Comparison of ENCODE assay signal across 16 cellular contexts in genomic region chr7:85039196-85039923, GRCh38.
DNase-seq lines count a peak whose midpoint lies in the region; ATAC-seq, FAIRE-seq and TF ChIP-seq lines count a peak whose summit lies in the region.
"Had no signal": no experiment of that assay in that cellular context is flagged by ENCODE, and none has a peak within 500 bp of the region (broad histone marks: within the 10 kb centered on the region; RNA-seq: fewer than 3 reads in every experiment).

No MANE protein-coding gene starts in this region.

- H3K4me3 ChIP-seq in GM12878: no peak overlapping the region; the same call in 1 of the 2 replicates
- no peak overlapping the region for H3K4me3 ChIP-seq in HepG2 (replicated peaks in 1 of 3; ENCODE audit: insufficient read depth in 1 of 3, low read depth in 2 of 3, low read length in 3 of 3)

- no peak for TF ChIP-seq EP300 in GM12878 (IDR thresholded peaks at IDR 0.05; ENCODE audit: borderline replicate concordance in 1 of 2, control insufficient read depth in 1 of 2, low read depth in 2 of 2, low read length in 2 of 2)
- TF ChIP-seq EP300 in HepG2 (IDR thresholded peaks at IDR 0.05; ENCODE audit: low read depth in 2 of 2, low read length in 2 of 2): no peak
- no peak for TF ChIP-seq EP300 in HepG2 (CRISPR knock-in tag; IDR thresholded peaks at IDR 0.05; ENCODE audit: borderline replicate concordance)

- no peak for TF ChIP-seq POLR2A in GM12878 (IDR thresholded peaks at IDR 0.05; ENCODE audit: low read depth, low read length)
- no peak for TF ChIP-seq POLR2A in HepG2 (IDR thresholded peaks at IDR 0.05; ENCODE audit: insufficient read depth in 1 of 2, low read depth in 2 of 2, low read length in 2 of 2)

- FAIRE-seq in GM12878 (lab: Jason Lieb, UNC) (no peak), HepG2 (lab: Jason Lieb, UNC) (no peak)

- POLR2A ChIA-PET in GM12878 (lab: Charles Lee): no interaction called here
- POLR2A ChIA-PET in HepG2 (lab: Yijun Ruan, JAX): no interaction called here

- no peaks in the 10 kb centered on the region for H3K27me3 ChIP-seq in GM12878 (replicated peaks in 1 of 2; ENCODE audit: control insufficient read depth in 2 of 2, insufficient read depth in 2 of 2, low read length in 1 of 2)
- H3K27me3 ChIP-seq in HepG2 (ENCODE audit: control insufficient read depth in 1 of 2, insufficient read depth in 2 of 2, low read length in 2 of 2): no peaks in the 10 kb centered on the region

- peak; percentile 97 for ATAC-seq in GM18870 (IDR thresholded peaks at IDR 0.05; ENCODE audit: unreplicated experiment)
- peak; percentile 86 for ATAC-seq in GM21529 (IDR thresholded peaks at IDR 0.05; ENCODE audit: unreplicated experiment)
- ATAC-seq in HG03066 (IDR thresholded peaks at IDR 0.05; ENCODE audit: low read depth, unreplicated experiment): peak; percentile 80
- ATAC-seq in GM12878: peak; percentile 75
- ATAC-seq in HepG2: no peak
- ATAC-seq: Right ventricle myocardium inferior; stimulated activated effector memory CD8-positive, alpha-beta T cell treated with anti-CD3 and anti-CD28 coated beads, Interleukin-12 subunit alpha, Interleukin-12 subunit beta, amount 100 ng/mL, for 72 hours had no signal

- H3K9ac ChIP-seq in GM12878 (ENCODE audit: control insufficient read depth, insufficient read depth, low read length): no peak overlapping the region
- no peak overlapping the region for H3K9ac ChIP-seq in HepG2 (ENCODE audit: insufficient read depth, low read depth, low read length)

- intact Hi-C loops in GM12878 (cut with micrococcal nuclease; ENCODE audit: unreplicated experiment): no loop called here
- intact Hi-C loops in HepG2 (cut with micrococcal nuclease; ENCODE audit: unreplicated experiment): no loop called here

- peak overlapping the region; percentile 44 for H3K4me2 ChIP-seq in GM12878 (ENCODE audit: control insufficient read depth, insufficient read depth)
- no peak overlapping the region for H3K4me2 ChIP-seq in HepG2 (ENCODE audit: low read depth, low read length)

- no peaks in the 10 kb centered on the region for H3K4me1 ChIP-seq in GM12878 (ENCODE audit: control insufficient read depth, insufficient read depth, low read length)
- no peaks in the 10 kb centered on the region for H3K4me1 ChIP-seq in HepG2 (ENCODE audit: insufficient read depth, low read length)

- SMC1A ChIA-PET in GM12878 (lab: Charles Lee; ENCODE audit: uncharacterized antibody, unreplicated experiment): interaction anchor here (0.9 to 1.4 kb wide), 3 partner anchors 10 to 13 kb away, joined by 3 to 4 read pairs (median 3); no protein-coding TSS in a partner anchor

- H2AFZ ChIP-seq in GM12878 (ENCODE audit: control insufficient read depth, low read depth, low read length): peak overlapping the region; percentile 54
- H2AFZ ChIP-seq in HepG2 (ENCODE audit: low read length): no peak overlapping the region

- in situ Hi-C loops in GM12878 (cut with MboI) (loop anchor here (25.0 kb wide), 1 partner anchor 698 kb away; no protein-coding TSS in a partner anchor), HepG2 (cut with HindIII; ENCODE audit: extremely low pct_ligation_motif_present, low pct_unique_long_range_greater_than_20kb) (loop anchor here (10.0 kb wide), 2 partner anchors 715 to 815 kb away; no protein-coding TSS in a partner anchor)

- CTCF ChIA-PET in GM12878 (lab: Yijun Ruan, JAX): interaction anchor here (1.0 to 3.1 kb wide), 6 partner anchors 9 to 1060 kb away, joined by 3 to 9 read pairs (median 8); no protein-coding TSS in a partner anchor
- CTCF ChIA-PET in HepG2 (lab: Yijun Ruan, JAX; ENCODE audit: low intra/inter-chr PET ratio, low total read pairs): no interaction called here

- BruUV-seq in GM12878 (replicated peaks; lab: Mats Ljungman, UMichigan): no TSS peak
- BruUV-seq in HepG2 (replicated peaks; lab: Mats Ljungman, UMichigan): no TSS peak

- TF ChIP-seq RAD21 in GM12878 (IDR thresholded peaks at IDR 0.05; ENCODE audit: insufficient read depth, low read depth, low read length): no peak
- TF ChIP-seq RAD21 in HepG2 (CRISPR knock-in tag; IDR thresholded peaks at IDR 0.05): no peak

- no peaks in the 10 kb centered on the region for H3K36me3 ChIP-seq in GM12878 (ENCODE audit: control insufficient read depth in 2 of 2, insufficient read depth in 2 of 2, low read length in 1 of 2)
- H3K36me3 ChIP-seq in HepG2 (replicated peaks in 1 of 2; ENCODE audit: control insufficient read depth in 1 of 2, insufficient read depth in 2 of 2, low read length in 2 of 2): no peaks in the 10 kb centered on the region

- no peak for TF ChIP-seq CTCF in GM12878 (IDR thresholded peaks at IDR 0.05 in 2 of 3, conservative IDR thresholded peaks at IDR 0.05 in 1 of 3; ENCODE audit: control insufficient read depth in 2 of 3, extremely low read depth in 1 of 3, insufficient read depth in 1 of 3, low read depth in 3 of 3, low read length in 3 of 3)
- TF ChIP-seq CTCF in HepG2 (CRISPR knock-in tag; IDR thresholded peaks at IDR 0.05): no peak

- whole genome bisulfite sequencing in GM12878 (ENCODE audit: insufficient coverage, insufficient replicate concordance, low lambda C conversion rate, missing lambda C conversion rate): 21% methylated on average over 11 of the region's 11 CpGs
- WGBS in HepG2 (ENCODE audit: low lambda C conversion rate): 1% methylated on average over 11 of the region's 11 CpGs

- H3K9me3 ChIP-seq in GM12878 (replicated peaks; ENCODE audit: control insufficient read depth, insufficient read depth, low read length) (no peaks in the 10 kb centered on the region), HepG2 (ENCODE audit: low read length) (no peaks in the 10 kb centered on the region)

- H3K27ac ChIP-seq in GM12878 (ENCODE audit: control insufficient read depth, insufficient read depth) (no peak overlapping the region), HepG2 (ENCODE audit: extremely low read length, insufficient read depth, low read length) (no peak overlapping the region)

- H4K20me1 ChIP-seq in GM12878 (ENCODE audit: control insufficient read depth, insufficient read depth): no peaks in the 10 kb centered on the region
- no peaks in the 10 kb centered on the region for H4K20me1 ChIP-seq in HepG2 (ENCODE audit: insufficient read depth, low read length)

- peak; percentile 3 for DNase-seq in GM12878 (ENCODE audit: low read depth, low spot score)
- no peak for DNase-seq in stimulated activated CD4-positive, alpha-beta T cell treated with anti-CD3 and anti-CD28 coated beads, Interleukin-12 subunit alpha, Interleukin-12 subunit beta, amount 100 ng/mL, for 4 hours
- no peak for DNase-seq in activated CD8-positive, alpha-beta memory T cell treated with anti-CD3 and anti-CD28 coated beads, Interleukin-2, amount 50 U/mL, for 4 hours
- no peak for DNase-seq in putamen (ENCODE audit: low spot score)
- DNase-seq in HepG2 (ENCODE audit: low spot score): no peak
- DNase-seq: activated T-cell treated with anti-CD3 and anti-CD28 coated beads, Interleukin-2, amount 50 U/mL, for 4 hours; anterior cingulate cortex; CD8-positive, alpha-beta memory T cell; effector CD8-positive, alpha-beta T cell; HCEC 1CT; occipital lobe had no signal

- RAD21 ChIA-PET in GM12878 (lab: Charles Lee; ENCODE audit: unreplicated experiment): interaction anchor here (0.6 kb wide), 1 partner anchor 513 kb away, joined by 3 read pairs; no protein-coding TSS in a partner anchor

- H3K79me2 ChIP-seq in GM12878 (ENCODE audit: control insufficient read depth, insufficient read depth, low read length) (no peaks in the 10 kb centered on the region), HepG2 (ENCODE audit: insufficient read depth, low read length) (no peaks in the 10 kb centered on the region)

TF ChIP-seq in GM12878, 131 proteins besides CTCF, POLR2A, EP300 and RAD21:
- no peak for TF ChIP-seq ASH2L (IDR thresholded peaks at IDR 0.05; ENCODE audit: borderline replicate concordance, low read depth)
- TF ChIP-seq NR2C1 (IDR thresholded peaks at IDR 0.05): no peak
- TF ChIP-seq CBX3 (IDR thresholded peaks at IDR 0.05; ENCODE audit: borderline replicate concordance, low read depth): no peak
- TF ChIP-seq BCL11A (IDR thresholded peaks at IDR 0.05; ENCODE audit: low read depth, low read length): no peak
- TF ChIP-seq JUNB (IDR thresholded peaks at IDR 0.05): peak; percentile 41; the same call in 1 of the 2 replicates
- no peak for TF ChIP-seq ATF7 (IDR thresholded peaks at IDR 0.05; ENCODE audit: low read depth)
TF ChIP-seq in GM12878: peak in this region for 1.

TF ChIP-seq in HepG2, 621 proteins besides CTCF, POLR2A, EP300 and RAD21:
- TF ChIP-seq ZNF446 (CRISPR knock-in tag; IDR thresholded peaks at IDR 0.05): no peak
- no peak for TF ChIP-seq MTF2 (CRISPR knock-in tag; IDR thresholded peaks at IDR 0.05; ENCODE audit: borderline replicate concordance)
- TF ChIP-seq ZNF274 (CRISPR knock-in tag; IDR thresholded peaks at IDR 0.05): no peak
- no peak for TF ChIP-seq NONO (IDR thresholded peaks at IDR 0.05)
- no peak for TF ChIP-seq NONO (CRISPR knock-in tag; conservative IDR thresholded peaks at IDR 0.05)
